In genomic region chr15:71010439-71010838, GRCh38 we compare ENCODE assay signal across 24 cellular contexts.
"Had no signal": no experiment of that assay in that cellular context is flagged by ENCODE, and none has a peak within 500 bp of the region (broad histone marks: within the 10 kb centered on the region; RNA-seq: fewer than 3 reads in every experiment).

No MANE protein-coding gene starts in this region.

- H3K27ac ChIP-seq: colonic mucosa, esophagus muscularis mucosa, foreskin keratinocyte, gastroesophageal sphincter, ovary, skin epidermis, spleen, testis, tibial artery had no signal

- ATAC-seq: foreskin keratinocyte; gastroesophageal sphincter; naive thymus-derived CD4-positive, alpha-beta T cell; stimulated activated memory B cell treated with anti-CD40 and anti-IgM and Interleukin-4, amounts not matched to agents 10 μg/mL and 1 μg/mL and 100 μg/mL, for 72 hours; stimulated activated naive CD8-positive, alpha-beta T cell treated with anti-CD3 and anti-CD28 coated beads, Interleukin-15, Interleukin-2, amounts not matched to agents 100 U/mL and 50 U/mL, for 24 hours had no signal

- DNase-seq: colonic mucosa; effector CD8-positive, alpha-beta T cell; endodermal cell; foreskin keratinocyte; hypothalamus; immature natural killer cell; islet precursor cell; kidney glomerular epithelial cell; mesendoderm; midbrain; naive thymus-derived CD4-positive, alpha-beta T cell; occipital lobe; ovary; posterior cingulate gyrus; spleen; stimulated activated CD4-positive, alpha-beta T cell treated with anti-CD3 and anti-CD28 coated beads, Interleukin-4, amount 100 ng/mL, for 4 hours; stimulated activated naive CD8-positive, alpha-beta T cell treated with anti-CD3 and anti-CD28 coated beads, Interleukin-15, Interleukin-2, amounts not matched to agents 100 U/mL and 50 U/mL, for 24 hours; substantia nigra; testis; tibial artery had no signal
